14 cellular contexts compared by ENCODE assay signal in genomic region chr2:144111443-144111842, GRCh38.
DNase-seq lines count a peak whose midpoint lies in the region; ATAC-seq lines count a peak whose summit lies in the region.
"Had no signal": no experiment of that assay in that cellular context is flagged by ENCODE, and none has a peak within 500 bp of the region (broad histone marks: within the 10 kb centered on the region; RNA-seq: fewer than 3 reads in every experiment).

No MANE protein-coding gene starts in this region.

- H3K27me3 ChIP-seq in adipocyte (replicated peaks; ENCODE audit: control insufficient read depth, insufficient read depth, low read length): no peaks in the 10 kb centered on the region
- H3K27me3 ChIP-seq: sigmoid colon had no signal

- no peak overlapping the region for H3K4me3 ChIP-seq in adipocyte (ENCODE audit: low read length)
- H3K4me3 ChIP-seq: PC-9, sigmoid colon had no signal

- H3K9ac ChIP-seq in adipocyte (ENCODE audit: low read length): no peak overlapping the region

- no peaks in the 10 kb centered on the region for H3K9me3 ChIP-seq in adipocyte (ENCODE audit: control insufficient read depth, low read length)
- H3K9me3 ChIP-seq: sigmoid colon had no signal

- DNase-seq in H4 (ENCODE audit: low spot score) (peak; percentile 4), adipocyte (ENCODE audit: low read depth) (peak; percentile 89), fibroblast of the conjunctiva (ENCODE audit: low read depth) (peak; percentile 59), stromal cell of bone marrow (ENCODE audit: low read depth) (peak; percentile 59), NAMALWA (ENCODE audit: low spot score) (no peak), NCI-H2171 treated with DMSO at 0.1 percent for 48 hours (lab: John Stamatoyannopoulos, UW) (no peak)
- DNase-seq: COR-L47, MV-4-11, naive B cell, sigmoid colon, substantia nigra had no signal

- H3K4me1 ChIP-seq in adipocyte (ENCODE audit: control insufficient read depth, insufficient read depth, low read length): peaks cover 16% of the 10 kb centered on the region
- H3K4me1 ChIP-seq: sigmoid colon had no signal

- no peaks in the 10 kb centered on the region for H3K36me3 ChIP-seq in adipocyte (ENCODE audit: control insufficient read depth, insufficient read depth, low read length, severe bottlenecking)
- H3K36me3 ChIP-seq: sigmoid colon had no signal

- no peak for ATAC-seq in GM18870 (IDR thresholded peaks at IDR 0.05; ENCODE audit: unreplicated experiment)
- ATAC-seq: esophagus mucosa had no signal

Comparison
In these comparisons a context has a peak if more than half of its experiments do, and no peak if none do; other contexts are left out.
1. DNase-seq: peak in H4 (single experiment), adipocyte (single experiment), fibroblast of the conjunctiva (single experiment) and stromal cell of bone marrow (single experiment); none in NAMALWA (single experiment) and NCI-H2171 treated with DMSO at 0.1 percent for 48 hours (single experiment).